ENCODE assay signal across 14 cellular contexts in genomic region chrX:16788477-16788876, GRCh38. TPM values are rescaled to one million over a fixed set of nuclear protein-coding genes. Genes with fewer than 3 reads are reported as not detected.
DNase-seq lines count a peak whose midpoint lies in the region; ATAC-seq and TF ChIP-seq lines count a peak whose summit lies in the region.
"Had no signal": no experiment of that assay in that cellular context is flagged by ENCODE, and none has a peak within 500 bp of the region (broad histone marks: within the 10 kb centered on the region; RNA-seq: fewer than 3 reads in every experiment).

No MANE protein-coding gene starts in this region.

- H2AFZ ChIP-seq in GM23248 (no peak overlapping the region), smooth muscle cell (ENCODE audit: low read depth) (no peak overlapping the region)

- H3K4me1 ChIP-seq in GM23248 (ENCODE audit: insufficient read depth) (no peaks in the 10 kb centered on the region), smooth muscle cell (ENCODE audit: low read depth) (peaks cover 12% of the 10 kb centered on the region)

- no peak overlapping the region for H3K9ac ChIP-seq in GM23248
- no peak overlapping the region for H3K9ac ChIP-seq in smooth muscle cell (ENCODE audit: low read depth)

- no peaks in the 10 kb centered on the region for H3K27me3 Mint-ChIP-seq in CD4-positive, alpha-beta T cell
- H3K27me3 Mint-ChIP-seq in activated CD8-positive, alpha-beta T cell treated with anti-CD3 and anti-CD28 coated beads for 36 hours, result no peaks in the 10 kb centered on the region

- ATAC-seq in CD4-positive, alpha-beta T cell (ENCODE audit: poor library complexity), result no peak
- ATAC-seq in activated CD8-positive, alpha-beta T cell treated with anti-CD3 and anti-CD28 coated beads for 36 hours, result no peak
- no peak for ATAC-seq in HG02642 (IDR thresholded peaks at IDR 0.05; ENCODE audit: poor library complexity, unreplicated experiment)

- H3K27me3 ChIP-seq in CD4-positive, alpha-beta T cell (ENCODE audit: control insufficient read depth, insufficient read depth, low read length), result no peaks in the 10 kb centered on the region
- H3K27me3 ChIP-seq in GM23248 (replicated peaks; ENCODE audit: insufficient read depth) (no peaks in the 10 kb centered on the region), smooth muscle cell (ENCODE audit: low read depth) (no peaks in the 10 kb centered on the region)

- DNase-seq in CD4-positive, alpha-beta T cell, result no peak
- peak; percentile 46 for DNase-seq in GM23248
- peak; percentile 15 for DNase-seq in activated CD8-positive, alpha-beta T cell treated with anti-CD3 and anti-CD28 coated beads for 36 hours
- peak; percentile 42 for DNase-seq in iris pigment epithelial cell (ENCODE audit: low read depth)
- no peak for DNase-seq in activated effector memory CD4-positive, alpha-beta T cell treated with anti-CD3 and anti-CD28 coated beads, Interleukin-2, amount 50 U/mL, for 16 hours
- no peak for DNase-seq in smooth muscle cell (lab: John Stamatoyannopoulos, UW; ENCODE audit: unreplicated experiment)
- DNase-seq: aorta; COR-L47; effector CD4-positive, alpha-beta T cell; kidney glomerular epithelial cell; T1000 had no signal

- H3K9me3 Mint-ChIP-seq in CD4-positive, alpha-beta T cell, result no peaks in the 10 kb centered on the region
- no peaks in the 10 kb centered on the region for H3K9me3 Mint-ChIP-seq in activated CD8-positive, alpha-beta T cell treated with anti-CD3 and anti-CD28 coated beads for 36 hours

- no peaks in the 10 kb centered on the region for H4K20me1 ChIP-seq in GM23248 (ENCODE audit: insufficient read depth)
- H4K20me1 ChIP-seq in smooth muscle cell (ENCODE audit: low read depth), result peaks cover 12% of the 10 kb centered on the region

- no peaks in the 10 kb centered on the region for H3K9me2 ChIP-seq in GM23248 (ENCODE audit: insufficient read depth)

- 30 to 36% methylated on average over 5 of the region's 5 CpGs for WGBS in GM23248 (ENCODE audit: low coverage in 1 of 2, low lambda C conversion rate in 2 of 2, missing lambda C conversion rate in 2 of 2), 2 experiments
- 83% methylated on average over 5 of the region's 5 CpGs for WGBS in smooth muscle cell (ENCODE audit: low lambda C conversion rate)

- H3K79me2 ChIP-seq in GM23248 (ENCODE audit: insufficient read depth) (peaks cover 58% of the 10 kb centered on the region), smooth muscle cell (ENCODE audit: low read depth) (peaks cover 62% of the 10 kb centered on the region)

- H3F3A ChIP-seq in GM23248 (ENCODE audit: insufficient read depth) (peaks cover 11% of the 10 kb centered on the region; the same call in 1 of the 2 replicates), smooth muscle cell (ENCODE audit: low read depth) (no peaks in the 10 kb centered on the region)

- intact Hi-C loops in CD4-positive, alpha-beta T cell (cut with DNase I, micrococcal nuclease), result loop anchor here in 1 of 2 experiments (5.0 to 10.0 kb wide), 5 partner anchors 71 to 1114 kb away; partner anchors contain the start of genes AP1S2, RBBP7, REPS2 and SYAP1
- intact Hi-C loops in activated CD8-positive, alpha-beta T cell treated with anti-CD3 and anti-CD28 coated beads for 36 hours (cut with micrococcal nuclease), result loop anchor here (10.0 kb wide), 1 partner anchor 74 kb away; the partner anchor contains the start of genes CTPS2 and SYAP1

- H3K4me3 Mint-ChIP-seq in CD4-positive, alpha-beta T cell, result peak overlapping the region; percentile 82
- H3K4me3 Mint-ChIP-seq in activated CD8-positive, alpha-beta T cell treated with anti-CD3 and anti-CD28 coated beads for 36 hours, result peak overlapping the region; percentile 77

- H3K4me2 ChIP-seq in GM23248 (ENCODE audit: unreplicated experiment) (no peak overlapping the region), smooth muscle cell (no peak overlapping the region)

- peaks cover 27% of the 10 kb centered on the region for H3K36me3 Mint-ChIP-seq in CD4-positive, alpha-beta T cell (ENCODE audit: low read depth)
- peaks cover 11% of the 10 kb centered on the region for H3K36me3 Mint-ChIP-seq in activated CD8-positive, alpha-beta T cell treated with anti-CD3 and anti-CD28 coated beads for 36 hours (ENCODE audit: low read depth)

- H3K27ac ChIP-seq in CD4-positive, alpha-beta T cell (ENCODE audit: low read depth, low read length), result no peak overlapping the region
- H3K27ac ChIP-seq in GM23248 (peak overlapping the region; percentile 46), smooth muscle cell (ENCODE audit: low read depth) (no peak overlapping the region)
- H3K27ac ChIP-seq: RWPE1, thoracic aorta had no signal

- peaks cover 35% of the 10 kb centered on the region for H3K4me1 Mint-ChIP-seq in CD4-positive, alpha-beta T cell (ENCODE audit: low read depth)
- peaks cover 9% of the 10 kb centered on the region for H3K4me1 Mint-ChIP-seq in activated CD8-positive, alpha-beta T cell treated with anti-CD3 and anti-CD28 coated beads for 36 hours (ENCODE audit: low read depth)

- no peak overlapping the region for H3K4me3 ChIP-seq in GM23248
- no peak overlapping the region for H3K4me3 ChIP-seq in smooth muscle cell
- H3K4me3 ChIP-seq: thoracic aorta had no signal

- POLR2A ChIA-PET in CD4-positive, alpha-beta T cell (lab: Charles Lee), result no interaction called here
- POLR2A ChIA-PET in activated CD8-positive, alpha-beta T cell treated with anti-CD3 and anti-CD28 coated beads for 36 hours (lab: Charles Lee), result interaction anchor here (1.5 kb wide), 2 partner anchors 12 to 14 kb away, joined by 4 read pairs; no protein-coding TSS in a partner anchor

- peak overlapping the region; percentile 65 for H3K27ac Mint-ChIP-seq in CD4-positive, alpha-beta T cell
- peak overlapping the region; percentile 73 for H3K27ac Mint-ChIP-seq in activated CD8-positive, alpha-beta T cell treated with anti-CD3 and anti-CD28 coated beads for 36 hours

- in situ Hi-C loops in GM23248 (cut with MboI), result no loop called here

- H3K9me3 ChIP-seq in CD4-positive, alpha-beta T cell (ENCODE audit: control insufficient read depth, low read length), result no peaks in the 10 kb centered on the region
- H3K9me3 ChIP-seq in GM23248 (ENCODE audit: low read depth), result no peaks in the 10 kb centered on the region
- no peaks in the 10 kb centered on the region for H3K9me3 ChIP-seq in smooth muscle cell (replicated peaks; ENCODE audit: low read depth)
- H3K9me3 ChIP-seq: thoracic aorta had no signal

- no peak for TF ChIP-seq CTCF in CD4-positive, alpha-beta T cell (IDR thresholded peaks at IDR 0.05)
- no peak for TF ChIP-seq CTCF in activated CD8-positive, alpha-beta T cell treated with anti-CD3 and anti-CD28 coated beads for 36 hours (IDR thresholded peaks at IDR 0.05)
- TF ChIP-seq CTCF in smooth muscle cell (IDR thresholded peaks at IDR 0.05; ENCODE audit: borderline replicate concordance, insufficient read depth, poor library complexity, severe bottlenecking), result no peak

- H3K36me3 ChIP-seq in GM23248 (ENCODE audit: low read depth) (no peaks in the 10 kb centered on the region), smooth muscle cell (ENCODE audit: low read depth) (no peaks in the 10 kb centered on the region)
- H3K36me3 ChIP-seq: thoracic aorta had no signal

- CTCF ChIA-PET in CD4-positive, alpha-beta T cell (lab: Charles Lee), result interaction anchor here (0.6 kb wide), 1 partner anchor 1387 kb away, joined by 3 read pairs; no protein-coding TSS in a partner anchor
- CTCF ChIA-PET in activated CD8-positive, alpha-beta T cell treated with anti-CD3 and anti-CD28 coated beads for 36 hours (lab: Charles Lee), result no interaction called here

RNA-seq across cellular contexts. Expression of gene TXLNG, which starts 2.2 kb away (rescaled TPM):
- total RNA-seq in CD4-positive, alpha-beta T cell, result 10 to 100 TPM; 17.2 to 17.5 TPM
- 6.1 and 6.4 TPM in 2 replicates for total RNA-seq in GM23248 (2014; rRNA removed; shearing (Covaris generic))
- polyA plus RNA-seq in GM23248 (2016; fragmentation: Nextera tagmentation; extraction: Ambion mirVana) (4.1 and 4.4 TPM in 2 replicates), smooth muscle cell (5.7 and 7.8 TPM in 2 replicates)
- 10 to 100 TPM; 17.3 to 18.8 TPM for total RNA-seq in activated CD8-positive, alpha-beta T cell treated with anti-CD3 and anti-CD28 coated beads for 36 hours
- total RNA-seq in smooth muscle cell, result 17.5 and 19.6 TPM in 2 replicates

Comparison
In these comparisons a context has a peak if more than half of its experiments do, and no peak if none do; other contexts are left out.
1. DNase-seq: peak in GM23248 (single experiment), activated CD8-positive, alpha-beta T cell treated with anti-CD3 and anti-CD28 coated beads for 36 hours (single experiment) and iris pigment epithelial cell (single experiment); none in CD4-positive, alpha-beta T cell (0 of 10), activated effector memory CD4-positive, alpha-beta T cell treated with anti-CD3 and anti-CD28 coated beads, Interleukin-2, amount 50 U/mL, for 16 hours (single experiment) and smooth muscle cell (single experiment).